ENCODE assay signal across 1 cellular context in genomic region chr7:100568936-100569844, GRCh38.
A peak's percentile ranks its signal among the peaks of the same experiment; 100 is the strongest.
TF ChIP-seq lines count a peak whose summit lies in the region.

No MANE protein-coding gene starts in this region.

TF ChIP-seq in HepG2, 621 proteins besides CTCF, POLR2A, EP300 and RAD21 (continued from another document and continues in another):
- no peak for TF ChIP-seq ZNF646 (CRISPR knock-in tag; IDR thresholded peaks at IDR 0.05)
- TF ChIP-seq GRHL1 (CRISPR knock-in tag; conservative IDR thresholded peaks at IDR 0.05), result no peak
- no peak; the same call in 1 of the 2 replicates for TF ChIP-seq MXD3 (CRISPR knock-in tag; IDR thresholded peaks at IDR 0.05)
- TF ChIP-seq ZZZ3 (CRISPR knock-in tag; IDR thresholded peaks at IDR 0.05; ENCODE audit: borderline replicate concordance), result no peak; the same call in 1 of the 2 replicates
- no peak for TF ChIP-seq ATF3 (CRISPR knock-in tag; IDR thresholded peaks at IDR 0.05)
- no peak for TF ChIP-seq HOXA3 (CRISPR knock-in tag; IDR thresholded peaks at IDR 0.05)
- TF ChIP-seq ZNF414 (CRISPR knock-in tag; IDR thresholded peaks at IDR 0.05), result no peak
- peak; percentile 56 for TF ChIP-seq ERF (CRISPR knock-in tag; IDR thresholded peaks at IDR 0.05)
- TF ChIP-seq MBNL3 (CRISPR knock-in tag; conservative IDR thresholded peaks at IDR 0.05), result no peak
- TF ChIP-seq CENPBD1 (CRISPR knock-in tag; IDR thresholded peaks at IDR 0.05; ENCODE audit: borderline replicate concordance, low read depth), result 0 out of 2 replicates have a peak, but pooled peaks have one; percentile 94
- peak; percentile 73; the same call in 1 of the 2 replicates for TF ChIP-seq ZNF431 (CRISPR knock-in tag; IDR thresholded peaks at IDR 0.05; ENCODE audit: borderline replicate concordance, low read depth)
- peak; percentile 26; the same call in 1 of the 2 replicates for TF ChIP-seq XBP1 (CRISPR knock-in tag; IDR thresholded peaks at IDR 0.05)
- TF ChIP-seq ADNP (CRISPR knock-in tag; IDR thresholded peaks at IDR 0.05), result no peak
- no peak for TF ChIP-seq NFIB (CRISPR knock-in tag; IDR thresholded peaks at IDR 0.05; ENCODE audit: borderline replicate concordance)
- TF ChIP-seq ZNF629 (CRISPR knock-in tag; conservative IDR thresholded peaks at IDR 0.05), result no peak
- TF ChIP-seq ISL2 (CRISPR knock-in tag; IDR thresholded peaks at IDR 0.05), result peak; percentile 71
- TF ChIP-seq NCOA2 (CRISPR knock-in tag; IDR thresholded peaks at IDR 0.05), result 0 out of 2 replicates have a peak, but pooled peaks have one; percentile 40
- TF ChIP-seq NPAS2 (CRISPR knock-in tag; IDR thresholded peaks at IDR 0.05; ENCODE audit: borderline replicate concordance), result 0 out of 2 replicates have a peak, but pooled peaks have one; percentile 28
- peak; percentile 31; the same call in 1 of the 2 replicates for TF ChIP-seq THRA (CRISPR knock-in tag; IDR thresholded peaks at IDR 0.05; ENCODE audit: borderline replicate concordance)
- TF ChIP-seq ZNF776 (CRISPR knock-in tag; IDR thresholded peaks at IDR 0.05), result no peak
- 0 out of 2 replicates have a peak, but pooled peaks have one; percentile 8 for TF ChIP-seq ZNF605 (CRISPR knock-in tag; IDR thresholded peaks at IDR 0.05)
- no peak for TF ChIP-seq KAT2B (IDR thresholded peaks at IDR 0.05; ENCODE audit: borderline replicate concordance, low read depth, low read length)
- peak; percentile 26 for TF ChIP-seq TEAD3 (CRISPR knock-in tag; optimal IDR thresholded peaks at IDR 0.05; ENCODE audit: borderline replicate concordance)
- TF ChIP-seq ZMAT3 (CRISPR knock-in tag; conservative IDR thresholded peaks at IDR 0.05), result no peak; the same call in 1 of the 2 replicates
- TF ChIP-seq ZNF674 (CRISPR knock-in tag; IDR thresholded peaks at IDR 0.05; ENCODE audit: low read depth), result no peak
- TF ChIP-seq ZSCAN12 (CRISPR knock-in tag; IDR thresholded peaks at IDR 0.05), result 0 out of 2 replicates have a peak, but pooled peaks have one; percentile 4
- TF ChIP-seq ZNF549 (CRISPR knock-in tag; IDR thresholded peaks at IDR 0.05), result no peak
- no peak for TF ChIP-seq PTBP1 (IDR thresholded peaks at IDR 0.05; ENCODE audit: low read depth, low read length, poor library complexity, severe bottlenecking)
- TF ChIP-seq ZNF503 (CRISPR knock-in tag; IDR thresholded peaks at IDR 0.05), result peak; percentile 35; the same call in 1 of the 2 replicates
- TF ChIP-seq GABPB1 (CRISPR knock-in tag; IDR thresholded peaks at IDR 0.05), result no peak; the same call in 1 of the 2 replicates
- TF ChIP-seq ATF7 (IDR thresholded peaks at IDR 0.05), result no peak
- TF ChIP-seq ATF7 (CRISPR knock-in tag; IDR thresholded peaks at IDR 0.05), result peak; percentile 50; the same call in 1 of the 2 replicates
- TF ChIP-seq SPEN (CRISPR knock-in tag; IDR thresholded peaks at IDR 0.05; ENCODE audit: low read depth), result no peak; the same call in 1 of the 2 replicates
- TF ChIP-seq ZNF569 (CRISPR knock-in tag; IDR thresholded peaks at IDR 0.05; ENCODE audit: borderline replicate concordance), result 0 out of 2 replicates have a peak, but pooled peaks have one; percentile 13
- TF ChIP-seq PHF5A (CRISPR knock-in tag; IDR thresholded peaks at IDR 0.05; ENCODE audit: low read depth, unreplicated experiment), result no peak
- TF ChIP-seq ZNF709 (CRISPR knock-in tag; IDR thresholded peaks at IDR 0.05), result no peak
- TF ChIP-seq GABPA (IDR thresholded peaks at IDR 0.05; ENCODE audit: low read depth, low read length), result no peak
- TF ChIP-seq GABPA (CRISPR knock-in tag; IDR thresholded peaks at IDR 0.05; ENCODE audit: low read depth), result no peak
- TF ChIP-seq ZNF512 (CRISPR knock-in tag; IDR thresholded peaks at IDR 0.05), result no peak; the same call in 1 of the 2 replicates
- no peak for TF ChIP-seq NR3C1 (CRISPR knock-in tag; IDR thresholded peaks at IDR 0.05)
- peak; percentile 94 for TF ChIP-seq MEF2D (CRISPR knock-in tag; IDR thresholded peaks at IDR 0.05)
- TF ChIP-seq KMT2B (CRISPR knock-in tag; IDR thresholded peaks at IDR 0.05), result no peak
- no peak for TF ChIP-seq PBX3 (CRISPR knock-in tag; IDR thresholded peaks at IDR 0.05; ENCODE audit: borderline replicate concordance)
- TF ChIP-seq DDIT3 (CRISPR knock-in tag; IDR thresholded peaks at IDR 0.05), result 0 out of 2 replicates have a peak, but pooled peaks have one; percentile 28
- no peak; the same call in 1 of the 2 replicates for TF ChIP-seq KDM2A (CRISPR knock-in tag; IDR thresholded peaks at IDR 0.05; ENCODE audit: borderline replicate concordance, low read depth)
- peak; percentile 92; the same call in 1 of the 2 replicates for TF ChIP-seq ZNF572 (CRISPR knock-in tag; IDR thresholded peaks at IDR 0.05)
- no peak for TF ChIP-seq DBP (CRISPR knock-in tag; IDR thresholded peaks at IDR 0.05; ENCODE audit: not compliant biosample characterization)
